ENCODE assay signal across 8 cellular contexts in genomic region chr18:79988925-79989361, GRCh38. TPM values are rescaled to one million over a fixed set of nuclear protein-coding genes. Genes with fewer than 3 reads are reported as not detected.
DNase-seq lines count a peak whose midpoint lies in the region; ATAC-seq, FAIRE-seq and TF ChIP-seq lines count a peak whose summit lies in the region.

No MANE protein-coding gene starts in this region.

- H4K20me1 ChIP-seq in BLaER1 = peaks cover 41% of the 10 kb centered on the region
- peaks cover 16% of the 10 kb centered on the region for H4K20me1 ChIP-seq in keratinocyte (ENCODE audit: control insufficient read depth, extremely low read depth, insufficient read depth, low read length)

- peaks cover 3% of the 10 kb centered on the region for H3K9me1 ChIP-seq in keratinocyte (ENCODE audit: control insufficient read depth, extremely low read depth, insufficient read depth, low read length)

- peaks cover 25% of the 10 kb centered on the region for H3K36me3 ChIP-seq in BLaER1
- peaks cover 0 to 6% of the 10 kb centered on the region in 2 experiments for H3K36me3 ChIP-seq in keratinocyte (ENCODE audit: control insufficient read depth in 2 of 2, extremely low read depth in 1 of 2, insufficient read depth in 2 of 2, low read length in 2 of 2)

- no peaks in the 10 kb centered on the region for H3K27me3 ChIP-seq in BLaER1
- no peaks in the 10 kb centered on the region for H3K27me3 ChIP-seq in keratinocyte (ENCODE audit: control insufficient read depth, extremely low read depth, insufficient read depth, low read length)

- H3K4me3 ChIP-seq in BLaER1 (peak overlapping the region; percentile 93), keratinocyte (ENCODE audit: control insufficient read depth in 2 of 3, extremely low read depth in 1 of 3, insufficient read depth in 2 of 3, low read depth in 1 of 3, low read length in 3 of 3) (peak overlapping the region; percentile 94 to 100 (median 99))
- H3K4me3 ChIP-seq in Jurkat, Clone E6-1 (ENCODE audit: low read length) = peak overlapping the region; percentile 91

- no peaks in the 10 kb centered on the region for H3K9me3 Mint-ChIP-seq in stimulated activated naive CD8-positive, alpha-beta T cell treated with anti-CD3 and anti-CD28 coated beads, Interleukin-15, amount 100 ng/mL, for 72 hours

- peak overlapping the region; percentile 86 for H3K9ac ChIP-seq in BLaER1
- peak overlapping the region; percentile 85 for H3K9ac ChIP-seq in keratinocyte (ENCODE audit: control insufficient read depth, extremely low read depth, insufficient read depth, low read length)

- dilution Hi-C loops in keratinocyte (cut with MboI; ENCODE audit: extremely low pct_ligation_motif_present, low sequenced_read_pairs) = no loop called here

- H3K4me2 ChIP-seq in BLaER1 (peak overlapping the region; percentile 85), keratinocyte (ENCODE audit: control insufficient read depth, extremely low read depth, insufficient read depth, low read depth, low read length) (peak overlapping the region; percentile 85)

- ATAC-seq in GM19023 (IDR thresholded peaks at IDR 0.05; ENCODE audit: unreplicated experiment) = peak; percentile 11
- no peak for ATAC-seq in stimulated activated naive CD8-positive, alpha-beta T cell treated with anti-CD3 and anti-CD28 coated beads, Interleukin-15, amount 100 ng/mL, for 72 hours
- no peak for ATAC-seq in GM18519 (IDR thresholded peaks at IDR 0.05; ENCODE audit: low FRiP score, unreplicated experiment)

- no peak for FAIRE-seq in keratinocyte (lab: Jason Lieb, UNC)

- H3K4me1 ChIP-seq in BLaER1 = peaks cover 39% of the 10 kb centered on the region
- peaks cover 13% of the 10 kb centered on the region for H3K4me1 ChIP-seq in keratinocyte (ENCODE audit: control insufficient read depth, extremely low read depth, insufficient read depth, low read length)

- H3K4me1 Mint-ChIP-seq in stimulated activated naive CD8-positive, alpha-beta T cell treated with anti-CD3 and anti-CD28 coated beads, Interleukin-15, amount 100 ng/mL, for 72 hours = peaks cover 37% of the 10 kb centered on the region

- H3K4me3 Mint-ChIP-seq in stimulated activated naive CD8-positive, alpha-beta T cell treated with anti-CD3 and anti-CD28 coated beads, Interleukin-15, amount 100 ng/mL, for 72 hours = peak overlapping the region; percentile 94 to 95

- peaks cover 43% of the 10 kb centered on the region for H3K79me2 ChIP-seq in keratinocyte (ENCODE audit: control insufficient read depth, insufficient read depth, low read length)

- H3K27ac Mint-ChIP-seq in stimulated activated naive CD8-positive, alpha-beta T cell treated with anti-CD3 and anti-CD28 coated beads, Interleukin-15, amount 100 ng/mL, for 72 hours = peak overlapping the region; percentile 95 to 99

- peak overlapping the region; percentile 94 for H3K27ac ChIP-seq in BLaER1
- peak overlapping the region; percentile 77 for H3K27ac ChIP-seq in keratinocyte (ENCODE audit: control insufficient read depth, insufficient read depth, low read length)

- H2AFZ ChIP-seq in keratinocyte (ENCODE audit: control insufficient read depth, low read length) = peak overlapping the region; percentile 60

- H3K9me3 ChIP-seq in BLaER1 (no peaks in the 10 kb centered on the region), keratinocyte (ENCODE audit: control insufficient read depth, low read depth, low read length) (no peaks in the 10 kb centered on the region)

- DNase-seq in Jurkat, Clone E6-1 (ENCODE audit: low read depth, low spot score) = no peak
- DNase-seq in astrocyte of the hippocampus (ENCODE audit: low read depth, low spot score) (peak; percentile 70), keratinocyte (ENCODE audit: low read depth, low spot score) (no peak)
- no peak for DNase-seq in stimulated activated naive CD8-positive, alpha-beta T cell treated with anti-CD3 and anti-CD28 coated beads, Interleukin-15, amount 100 ng/mL, for 72 hours
- no peak for DNase-seq in effector CD8-positive, alpha-beta T cell (lab: John Stamatoyannopoulos, UW)

- no peaks in the 10 kb centered on the region for H3K27me3 Mint-ChIP-seq in stimulated activated naive CD8-positive, alpha-beta T cell treated with anti-CD3 and anti-CD28 coated beads, Interleukin-15, amount 100 ng/mL, for 72 hours

- TF ChIP-seq CTCF in keratinocyte (optimal IDR thresholded peaks at IDR 0.05 in 1 of 3, IDR thresholded peaks at IDR 0.05 in 1 of 3, conservative IDR thresholded peaks at IDR 0.05 in 1 of 3; ENCODE audit: extremely low read depth in 1 of 3, insufficient read depth in 2 of 3, low read length in 3 of 3) = no peak

RNA-seq across cellular contexts. Expression of gene TXNL4A, which starts 0.6 kb away (rescaled TPM):
- 296 TPM for polyA plus RNA-seq in Jurkat, Clone E6-1 (2012; ENCODE audit: insufficient read depth, insufficient read length)
- 89.9 to 142 TPM (median 98.4 TPM) in 3 replicates for polyA plus RNA-seq in keratinocyte
- polyA plus RNA-seq in keratinocyte (2011; ENCODE audit: low read depth) = 191 TPM
- 102 and 125 TPM in 2 replicates for polyA plus RNA-seq in keratinocyte (2011; cell fraction: cytosol; rRNA removed)
- polyA plus RNA-seq in keratinocyte (2011; cell fraction: nucleus; rRNA removed) = 40.2 and 40.7 TPM in 2 replicates
- 96.6 and 119 TPM in 2 replicates for polyA plus RNA-seq in keratinocyte (2012; ENCODE audit: low replicate concordance)
- polyA minus RNA-seq in keratinocyte = 37.6 to 47.8 TPM (median 38.7 TPM) in 3 replicates
- 90.5 TPM for polyA minus RNA-seq in keratinocyte (2011; cell fraction: cytosol; rRNA and poly(A)+ RNA removed)
- polyA minus RNA-seq in keratinocyte (2011; cell fraction: nucleus; rRNA and poly(A)+ RNA removed) = 4.9 and 9.6 TPM in 2 replicates

RNA-seq across cellular contexts. Expression of gene HSBP1L1, which starts 24.5 kb away (rescaled TPM):
- 2.9 TPM for polyA plus RNA-seq in Jurkat, Clone E6-1 (2012; ENCODE audit: insufficient read depth, insufficient read length)
- 28.7 to 49.6 TPM (median 35.9 TPM) in 3 replicates for polyA plus RNA-seq in keratinocyte
- 55.9 TPM for polyA plus RNA-seq in keratinocyte (2011; ENCODE audit: low read depth)
- polyA plus RNA-seq in keratinocyte (2011; cell fraction: cytosol; rRNA removed) = 26.0 and 27.3 TPM in 2 replicates
- 47.1 and 59.1 TPM in 2 replicates for polyA plus RNA-seq in keratinocyte (2011; cell fraction: nucleus; rRNA removed)
- 31.4 and 41.1 TPM in 2 replicates for polyA plus RNA-seq in keratinocyte (2012; ENCODE audit: low replicate concordance)
- polyA minus RNA-seq in keratinocyte = 4.9 to 9.0 TPM (median 7.5 TPM) in 3 replicates
- polyA minus RNA-seq in keratinocyte (2011; cell fraction: cytosol; rRNA and poly(A)+ RNA removed) = 4.4 TPM
- polyA minus RNA-seq in keratinocyte (2011; cell fraction: nucleus; rRNA and poly(A)+ RNA removed) = 8.5 and 10.8 TPM in 2 replicates

RNA-seq across cellular contexts. Expression of gene SLC66A2, which starts 37.5 kb away (rescaled TPM):
- polyA plus RNA-seq in Jurkat, Clone E6-1 (2012; ENCODE audit: insufficient read depth, insufficient read length) = 27.0 TPM
- polyA plus RNA-seq in keratinocyte = 16.3 to 32.4 TPM (median 19.8 TPM) in 3 replicates
- 21.3 TPM for polyA plus RNA-seq in keratinocyte (2011; ENCODE audit: low read depth)
- 10.8 and 28.7 TPM in 2 replicates for polyA plus RNA-seq in keratinocyte (2011; cell fraction: cytosol; rRNA removed)
- 17.4 and 24.0 TPM in 2 replicates for polyA plus RNA-seq in keratinocyte (2011; cell fraction: nucleus; rRNA removed)
- polyA plus RNA-seq in keratinocyte (2012; ENCODE audit: low replicate concordance) = 33.0 and 39.1 TPM in 2 replicates
- polyA minus RNA-seq in keratinocyte = 16.8 to 40.5 TPM (median 26.5 TPM) in 3 replicates
- 53.1 TPM for polyA minus RNA-seq in keratinocyte (2011; cell fraction: cytosol; rRNA and poly(A)+ RNA removed)
- polyA minus RNA-seq in keratinocyte (2011; cell fraction: nucleus; rRNA and poly(A)+ RNA removed) = 16.2 and 19.7 TPM in 2 replicates

RNA-seq across cellular contexts. Expression of gene RBFA, which starts 45.3 kb away (rescaled TPM):
- polyA plus RNA-seq in Jurkat, Clone E6-1 (2012; ENCODE audit: insufficient read depth, insufficient read length) = 64.9 TPM
- polyA plus RNA-seq in keratinocyte = 20.0 to 31.1 TPM (median 30.7 TPM) in 3 replicates
- polyA plus RNA-seq in keratinocyte (2011; ENCODE audit: low read depth) = 14.0 TPM
- polyA plus RNA-seq in keratinocyte (2011; cell fraction: cytosol; rRNA removed) = 24.9 and 27.7 TPM in 2 replicates
- 36.9 and 37.6 TPM in 2 replicates for polyA plus RNA-seq in keratinocyte (2011; cell fraction: nucleus; rRNA removed)
- 14.1 and 29.4 TPM in 2 replicates for polyA plus RNA-seq in keratinocyte (2012; ENCODE audit: low replicate concordance)
- 9.8 to 18.6 TPM (median 10.2 TPM) in 3 replicates for polyA minus RNA-seq in keratinocyte
- polyA minus RNA-seq in keratinocyte (2011; cell fraction: cytosol; rRNA and poly(A)+ RNA removed) = 8.8 TPM
- 10.4 and 16.5 TPM in 2 replicates for polyA minus RNA-seq in keratinocyte (2011; cell fraction: nucleus; rRNA and poly(A)+ RNA removed)
